Comparison of ENCODE assay signal across 8 cellular contexts in the genomic region with DNA sequence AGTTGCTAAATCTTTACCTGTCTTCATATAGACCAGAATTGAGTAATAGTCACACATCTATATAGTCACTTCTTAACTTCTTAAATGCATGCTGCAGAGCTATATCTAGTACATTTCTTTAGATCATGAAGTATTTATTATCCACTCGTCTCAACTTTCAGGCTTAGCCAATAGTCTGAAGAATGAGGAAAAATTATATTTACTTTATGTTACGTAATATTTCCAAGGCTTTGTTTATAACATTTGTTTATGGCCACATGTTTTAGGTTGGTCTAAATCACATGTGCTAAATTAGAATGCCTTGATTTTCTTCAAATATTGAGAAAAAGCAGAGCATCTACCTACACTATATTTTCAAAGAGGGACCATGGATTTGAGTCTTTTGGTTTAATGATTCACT.
"Had no signal": no experiment of that assay in that cellular context is flagged by ENCODE, and none has a peak within 500 bp of the region (broad histone marks: within the 10 kb centered on the region; RNA-seq: fewer than 3 reads in every experiment).

No MANE protein-coding gene starts in this region.

- H3K4me3 ChIP-seq: GM23338 had no signal

- FAIRE-seq: H1, H54, HepG2 had no signal

- H3K4me1 Mint-ChIP-seq: GM23338, H9 had no signal

- H3K27ac Mint-ChIP-seq: GM23338, H9 had no signal

- ATAC-seq: GM23338, HepG2 had no signal

- H3K4me3 Mint-ChIP-seq: GM23338, H9 had no signal

- H3K27ac ChIP-seq: HL-60 had no signal

- H3K4me2 ChIP-seq: GM23338 had no signal

- H3K9me3 Mint-ChIP-seq: GM23338, H9 had no signal

- DNase-seq: H9, HCEC 1CT, KBM-7 had no signal

- H2AFZ ChIP-seq: GM23338 had no signal
